In genomic region chr9:105157178-105157583, GRCh38 we compare ENCODE assay signal across 9 cellular contexts.
DNase-seq lines count a peak whose midpoint lies in the region; ATAC-seq and TF ChIP-seq lines count a peak whose summit lies in the region.
"Had no signal": no experiment of that assay in that cellular context is flagged by ENCODE, and none has a peak within 500 bp of the region (broad histone marks: within the 10 kb centered on the region; RNA-seq: fewer than 3 reads in every experiment).

No MANE protein-coding gene starts in this region.

- TF ChIP-seq POLR2A in GM18505 (IDR thresholded peaks at IDR 0.05; ENCODE audit: borderline replicate concordance, extremely low read depth, insufficient read depth, insufficient read length) (no peak), ovary (IDR thresholded peaks at IDR 0.05) (no peak)

- H3K36me3 Mint-ChIP-seq in activated T-helper 17 cell treated with anti-CD3 and anti-CD28 coated beads, Interleukin-2, amount 50 U/mL, for 72 hours (ENCODE audit: low read depth): no peaks in the 10 kb centered on the region

- no peaks in the 10 kb centered on the region for H3K27me3 Mint-ChIP-seq in activated T-helper 17 cell treated with anti-CD3 and anti-CD28 coated beads, Interleukin-2, amount 50 U/mL, for 72 hours

- WGBS in ovary, 3 donors: 5 to 8% (median 5%) methylated on average over 4 of the region's 4 CpGs

- no peaks in the 10 kb centered on the region for H3K36me3 ChIP-seq in ovary
- H3K36me3 ChIP-seq: SJSA1 had no signal

- H3K27me3 ChIP-seq in ovary: no peaks in the 10 kb centered on the region
- H3K27me3 ChIP-seq: SJSA1 had no signal

- no peaks in the 10 kb centered on the region for H3K4me1 Mint-ChIP-seq in activated T-helper 17 cell treated with anti-CD3 and anti-CD28 coated beads, Interleukin-2, amount 50 U/mL, for 72 hours

- DNase-seq in NCI-H345 (lab: John Stamatoyannopoulos, UW) (peak; percentile 23), head of caudate nucleus (peak; percentile 33 to 81 (median 62)), ovary (peak; percentile 46 to 53 (median 50))
- DNase-seq in activated effector memory CD4-positive, alpha-beta T cell treated with anti-CD3 and anti-CD28 coated beads, Interleukin-2, amount 50 U/mL, for 16 hours: no peak

- no peaks in the 10 kb centered on the region for H3K9me3 Mint-ChIP-seq in activated T-helper 17 cell treated with anti-CD3 and anti-CD28 coated beads, Interleukin-2, amount 50 U/mL, for 72 hours

- TF ChIP-seq CTCF in C4-2B (conservative IDR thresholded peaks at IDR 0.05): peak; percentile 71
- peak in 2 of 3 donors; percentile 53 to 58 for TF ChIP-seq CTCF in ovary (IDR thresholded peaks at IDR 0.05)

- no peak overlapping the region for H3K4me3 Mint-ChIP-seq in activated T-helper 17 cell treated with anti-CD3 and anti-CD28 coated beads, Interleukin-2, amount 50 U/mL, for 72 hours

- H3K27ac Mint-ChIP-seq in activated T-helper 17 cell treated with anti-CD3 and anti-CD28 coated beads, Interleukin-2, amount 50 U/mL, for 72 hours: no peak overlapping the region

- H3K27ac ChIP-seq in C4-2B (no peak overlapping the region), ovary (no peak overlapping the region)
- H3K27ac ChIP-seq: SJSA1 had no signal

- ATAC-seq in GM18505 (IDR thresholded peaks at IDR 0.05; ENCODE audit: unreplicated experiment): peak; percentile 58
- peak; percentile 73 for ATAC-seq in HG02973 (IDR thresholded peaks at IDR 0.05; ENCODE audit: unreplicated experiment)
- peak; percentile 74 for ATAC-seq in activated T-helper 17 cell treated with anti-CD3 and anti-CD28 coated beads, Interleukin-2, amount 50 U/mL, for 72 hours (replicated peaks)

- no peak for TF ChIP-seq EP300 in ovary (IDR thresholded peaks at IDR 0.05)

- intact Hi-C loops in head of caudate nucleus (cut with DNase I) (loop anchor here (5.0 to 10.0 kb wide), 4 partner anchors 88 to 295 kb away; partner anchors contain the start of genes ABCA1 and SLC44A1), ovary (cut with DNase I) (loop anchor here (5.0 to 10.0 kb wide), 6 partner anchors 182 to 295 kb away; partner anchors contain the start of gene ABCA1 (in 2 of the 4))

- no peaks in the 10 kb centered on the region for H3K4me1 ChIP-seq in ovary (ENCODE audit: insufficient read depth)

- H3K9me3 ChIP-seq in ovary: no peaks in the 10 kb centered on the region
- H3K9me3 ChIP-seq: SJSA1 had no signal

- no peak overlapping the region for H3K4me3 ChIP-seq in ovary
- H3K4me3 ChIP-seq: SJSA1 had no signal
